ENCODE assay signal across 24 cellular contexts in the genomic region with DNA sequence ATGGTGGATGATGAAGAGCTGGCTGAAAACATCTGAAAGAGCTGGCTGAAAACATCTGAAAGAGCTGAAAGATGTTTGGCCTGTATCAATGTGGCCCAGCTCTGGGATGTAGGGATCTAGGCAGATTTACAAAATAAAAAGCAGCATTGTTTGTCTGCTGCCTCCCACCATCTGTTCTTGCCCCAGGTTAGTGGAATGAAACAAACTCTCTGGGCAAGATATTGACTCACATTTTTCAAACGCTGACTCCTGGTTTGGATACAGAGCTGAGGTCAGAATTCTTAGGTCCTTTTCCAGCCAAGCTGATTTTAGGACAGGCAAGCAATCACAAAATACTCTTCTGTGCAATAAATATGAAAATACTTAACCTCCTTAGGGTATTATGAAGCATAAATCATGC.
DNase-seq lines count a peak whose midpoint lies in the region; ATAC-seq and TF ChIP-seq lines count a peak whose summit lies in the region.
"Had no signal": no experiment of that assay in that cellular context is flagged by ENCODE, and none has a peak within 500 bp of the region (broad histone marks: within the 10 kb centered on the region; RNA-seq: fewer than 3 reads in every experiment).

No MANE protein-coding gene starts in this region.

- TF ChIP-seq CTCF in right atrium auricular region (IDR thresholded peaks at IDR 0.05) = no peak
- no peak for TF ChIP-seq CTCF in fibroblast of villous mesenchyme (IDR thresholded peaks at IDR 0.05; ENCODE audit: insufficient read depth, low read depth, low read length)
- no peak for TF ChIP-seq CTCF in vagina (IDR thresholded peaks at IDR 0.05)
- no peak for TF ChIP-seq CTCF in esophagus muscularis mucosa (IDR thresholded peaks at IDR 0.05)

- WGBS in esophagus muscularis mucosa = 71% methylated on average over 1 of the region's 1 CpG

- H3K27me3 ChIP-seq in right atrium auricular region (no peaks in the 10 kb centered on the region), adipocyte (replicated peaks; ENCODE audit: control insufficient read depth, insufficient read depth, low read length) (no peaks in the 10 kb centered on the region), vagina (no peaks in the 10 kb centered on the region), esophagus muscularis mucosa (no peaks in the 10 kb centered on the region)
- H3K27me3 ChIP-seq: breast epithelium, right lobe of liver had no signal

- no peaks in the 10 kb centered on the region for H3K9me3 ChIP-seq in right atrium auricular region
- no peaks in the 10 kb centered on the region for H3K9me3 ChIP-seq in adipocyte (ENCODE audit: control insufficient read depth, low read length)
- no peaks in the 10 kb centered on the region for H3K9me3 ChIP-seq in vagina
- no peaks in the 10 kb centered on the region for H3K9me3 ChIP-seq in esophagus muscularis mucosa
- H3K9me3 ChIP-seq: breast epithelium, mucosa of descending colon, right lobe of liver had no signal

- intact Hi-C loops in Right ventricle myocardium inferior (cut with DNase I) = no loop called here
- intact Hi-C loops in vagina (cut with DNase I) = no loop called here
- intact Hi-C loops in esophagus muscularis mucosa (cut with DNase I) = no loop called here

- no peak overlapping the region for H3K4me3 ChIP-seq in right atrium auricular region
- H3K4me3 ChIP-seq in adipocyte (ENCODE audit: low read length) = peak overlapping the region; percentile 49
- H3K4me3 ChIP-seq in fibroblast of villous mesenchyme (ENCODE audit: low read depth, low read length) = no peak overlapping the region
- H3K4me3 ChIP-seq in vagina = no peak overlapping the region
- H3K4me3 ChIP-seq in esophagus muscularis mucosa = no peak overlapping the region
- H3K4me3 ChIP-seq: breast epithelium, K562, mucosa of descending colon, right lobe of liver had no signal

- H3K27ac ChIP-seq in right atrium auricular region (no peak overlapping the region), vagina (peak overlapping the region; percentile 48), esophagus muscularis mucosa (replicated peaks in 1 of 4) (no peak overlapping the region)
- H3K27ac ChIP-seq: breast epithelium, right lobe of liver had no signal

- ATAC-seq in Right ventricle myocardium inferior = peak; percentile 77
- ATAC-seq: K562; mucosa of descending colon; right lobe of liver; stimulated activated naive B cell treated with anti-CD40 and anti-IgM and Interleukin-4, amounts not matched to agents 10 μg/mL and 1 μg/mL and 100 μg/mL, for 72 hours had no signal

- DNase-seq in Right ventricle myocardium inferior (ENCODE audit: missing footprints) (no peak), right atrium auricular region (ENCODE audit: low spot score) (no peak), adipocyte (ENCODE audit: low read depth) (peak; percentile 20), fibroblast of villous mesenchyme (ENCODE audit: low read depth) (peak; percentile 60), vagina (ENCODE audit: extremely low spot score in 2 of 2) (no peak), NAMALWA (ENCODE audit: low spot score) (no peak), esophagus muscularis mucosa (ENCODE audit: extremely low spot score) (no peak), NCI-H1417 (lab: John Stamatoyannopoulos, UW) (no peak)
- DNase-seq: 8988T; activated CD4-positive, alpha-beta T cell treated with anti-CD3 and anti-CD28 coated beads for 48 hours; activated naive CD4-positive, alpha-beta T cell treated with Interleukin-2 at 50 U/mL for 16 hours; activated T-cell treated with anti-CD3 and anti-CD28 coated beads, Interleukin-2, amount 50 U/mL, for 24 hours; AML-193; CD4-positive, alpha-beta T cell; kidney glomerular epithelial cell; mucosa of descending colon; NCI-H1417 treated with DMSO at 0.1 percent for 48 hours; NCI-H510A; posterior cingulate gyrus; right lobe of liver; stimulated activated CD4-positive, alpha-beta T cell treated with anti-CD3 and anti-CD28 coated beads, Interleukin-4, amount 100 ng/mL, for 4 hours; stimulated activated naive B cell treated with anti-CD40 and anti-IgM and Interleukin-4, amounts not matched to agents 10 μg/mL and 1 μg/mL and 100 μg/mL, for 72 hours had no signal

- TF ChIP-seq POLR2A in vagina (IDR thresholded peaks at IDR 0.05) = no peak
- no peak for TF ChIP-seq POLR2A in esophagus muscularis mucosa (IDR thresholded peaks at IDR 0.05; ENCODE audit: low read depth)

- H3K9ac ChIP-seq in adipocyte (ENCODE audit: low read length) = no peak overlapping the region

- TF ChIP-seq EP300 in esophagus muscularis mucosa (IDR thresholded peaks at IDR 0.05) = no peak

- no peaks in the 10 kb centered on the region for H3K36me3 ChIP-seq in right atrium auricular region
- H3K36me3 ChIP-seq in adipocyte (ENCODE audit: control insufficient read depth, insufficient read depth, low read length, severe bottlenecking) = no peaks in the 10 kb centered on the region
- H3K36me3 ChIP-seq in vagina = no peaks in the 10 kb centered on the region
- peaks cover 0 to 7% (median 0%) of the 10 kb centered on the region in 4 donors for H3K36me3 ChIP-seq in esophagus muscularis mucosa
- H3K36me3 ChIP-seq: breast epithelium, right lobe of liver had no signal

- H3K4me1 ChIP-seq in right atrium auricular region = peaks cover 0 to 8% of the 10 kb centered on the region in 2 donors
- peaks cover 35% of the 10 kb centered on the region for H3K4me1 ChIP-seq in adipocyte (ENCODE audit: control insufficient read depth, insufficient read depth, low read length)
- H3K4me1 ChIP-seq in vagina = peaks cover 34% of the 10 kb centered on the region
- H3K4me1 ChIP-seq in esophagus muscularis mucosa = peaks cover 13 to 48% (median 36%) of the 10 kb centered on the region in 4 donors
- H3K4me1 ChIP-seq: right lobe of liver had no signal

Comparison
In these comparisons a context has a peak if more than half of its experiments do, and no peak if none do; other contexts are left out.
1. DNase-seq: peak in adipocyte (single experiment) and fibroblast of villous mesenchyme (single experiment); none in Right ventricle myocardium inferior (single experiment), right atrium auricular region (single experiment), vagina (0 of 2), NAMALWA (single experiment), esophagus muscularis mucosa (single experiment) and NCI-H1417 (0 of 3).